Comparison of ENCODE assay signal across 12 cellular contexts in genomic region chr7:116167177-116167576, GRCh38. TPM values are rescaled to one million over a fixed set of nuclear protein-coding genes. Genes with fewer than 3 reads are reported as not detected.
DNase-seq lines count a peak whose midpoint lies in the region; ATAC-seq, FAIRE-seq and TF ChIP-seq lines count a peak whose summit lies in the region.
"Had no signal": no experiment of that assay in that cellular context is flagged by ENCODE, and none has a peak within 500 bp of the region (broad histone marks: within the 10 kb centered on the region; RNA-seq: fewer than 3 reads in every experiment).

No MANE protein-coding gene starts in this region.

- peaks cover 6% of the 10 kb centered on the region for H3K4me1 Mint-ChIP-seq in central memory CD8-positive, alpha-beta T cell
- no peaks in the 10 kb centered on the region for H3K4me1 Mint-ChIP-seq in glutamatergic neuron (ENCODE audit: low read depth, unreplicated experiment)

- no peak overlapping the region for H3K27ac Mint-ChIP-seq in central memory CD8-positive, alpha-beta T cell (ENCODE audit: low read depth)
- H3K27ac Mint-ChIP-seq in glutamatergic neuron (ENCODE audit: unreplicated experiment): no peak overlapping the region

- peaks cover 21% of the 10 kb centered on the region for H3K27me3 Mint-ChIP-seq in central memory CD8-positive, alpha-beta T cell
- H3K27me3 Mint-ChIP-seq in glutamatergic neuron (ENCODE audit: unreplicated experiment): no peaks in the 10 kb centered on the region

- no peaks in the 10 kb centered on the region for H3K9me3 Mint-ChIP-seq in central memory CD8-positive, alpha-beta T cell
- no peaks in the 10 kb centered on the region for H3K9me3 Mint-ChIP-seq in glutamatergic neuron (ENCODE audit: unreplicated experiment)

- H3K4me3 ChIP-seq in GM06990 (replicated peaks; ENCODE audit: low read depth, low read length): no peak overlapping the region
- H3K4me3 ChIP-seq: HAP-1 had no signal

- no peaks in the 10 kb centered on the region for H3K36me3 Mint-ChIP-seq in central memory CD8-positive, alpha-beta T cell (ENCODE audit: insufficient read depth)
- no peaks in the 10 kb centered on the region for H3K36me3 Mint-ChIP-seq in glutamatergic neuron (ENCODE audit: unreplicated experiment)

- no peak overlapping the region for H3K27ac ChIP-seq in 22Rv1

- H3K36me3 ChIP-seq in GM06990 (ENCODE audit: control insufficient read depth, insufficient read depth, low read length): no peaks in the 10 kb centered on the region
- H3K36me3 ChIP-seq: HAP-1 had no signal

- ATAC-seq in central memory CD8-positive, alpha-beta T cell (replicated peaks; ENCODE audit: extremely low read depth, poor library complexity, severe bottlenecking): peak; percentile 46

- no peak overlapping the region for H3K4me3 Mint-ChIP-seq in central memory CD8-positive, alpha-beta T cell
- H3K4me3 Mint-ChIP-seq in glutamatergic neuron (ENCODE audit: unreplicated experiment): no peak overlapping the region

- TF ChIP-seq CTCF in 22Rv1 (IDR thresholded peaks at IDR 0.05) (peak; percentile 54), GM06990 (IDR thresholded peaks at IDR 0.05; ENCODE audit: insufficient read depth, low read length, poor library complexity, severe bottlenecking) (peak; percentile 34), glutamatergic neuron (IDR thresholded peaks at IDR 0.05; ENCODE audit: partially characterized antibody, unreplicated experiment) (no peak), D721Med (IDR thresholded peaks at IDR 0.05; ENCODE audit: insufficient read depth, missing control alignments) (no peak)

- no peak for FAIRE-seq in RCC 7860 (lab: Jason Lieb, UNC)
- no peak for FAIRE-seq in D721Med (lab: Jason Lieb, UNC)

- no peaks in the 10 kb centered on the region for H3K27me3 ChIP-seq in GM06990 (replicated peaks; ENCODE audit: control insufficient read depth, insufficient read depth, low read length)

- DNase-seq in GM06990 (ENCODE audit: extremely low read depth, insufficient read length) (no peak), NCI-H69 (lab: John Stamatoyannopoulos, UW) (peak; percentile 44), glutamatergic neuron (no peak), RCC 7860 (ENCODE audit: low spot score) (no peak), D721Med (ENCODE audit: insufficient read length, low spot score) (no peak), kidney glomerular epithelial cell (lab: John Stamatoyannopoulos, UW) (no peak)
- DNase-seq in central memory CD8-positive, alpha-beta T cell (ENCODE audit: low spot score in 2 of 2): no peak
- DNase-seq: activated gamma-delta T cell treated with Interleukin-2 at 50 U/mL for 16 hours, occipital lobe, trophoblast cell had no signal

RNA-seq across cellular contexts. Expression of gene TES, which starts 43.2 kb away (rescaled TPM):
- total RNA-seq in glutamatergic neuron (ENCODE audit: unreplicated experiment): 53.5 TPM

Comparison
In these comparisons a context has a peak if more than half of its experiments do, and no peak if none do; other contexts are left out.
1. CTCF ChIP-seq: peak in 22Rv1 (single experiment) and GM06990 (single experiment); none in glutamatergic neuron (single experiment) and D721Med (single experiment).